26 cellular contexts compared by ENCODE assay signal in the genomic region with DNA sequence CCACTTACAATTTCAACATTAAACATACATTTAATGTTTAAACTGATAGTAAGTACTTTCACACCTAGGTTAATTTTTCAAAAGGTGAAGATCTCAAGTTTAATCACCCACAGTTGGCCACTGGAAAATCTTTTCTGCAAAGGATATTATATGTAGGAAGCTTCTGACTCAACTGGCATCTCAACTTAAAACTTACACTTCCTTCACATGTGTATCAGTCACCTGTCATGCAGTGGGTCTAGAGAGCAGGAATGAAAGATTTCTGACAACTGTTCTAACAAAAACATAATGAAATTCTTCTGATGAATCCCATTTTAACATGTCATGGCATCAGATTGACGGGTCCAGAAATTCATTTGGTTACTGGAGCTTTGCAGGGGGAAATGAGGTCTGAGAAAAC.
"Had no signal": no experiment of that assay in that cellular context is flagged by ENCODE, and none has a peak within 500 bp of the region (broad histone marks: within the 10 kb centered on the region; RNA-seq: fewer than 3 reads in every experiment).

No MANE protein-coding gene starts in this region.

- H3K9me3 Mint-ChIP-seq: activated naive CD4-positive, alpha-beta T cell treated with anti-CD3 and anti-CD28 coated beads for 36 hours; activated naive CD4-positive, alpha-beta T cell treated with anti-CD3 and anti-CD28 coated beads, Interleukin-2, amount 50 U/mL, for 24 hours; activated naive CD8-positive, alpha-beta T cell treated with anti-CD3 and anti-CD28 coated beads, Interleukin-2, amount 10 ng/mL, durations not matched to agents 7 days and 5 days; activated T-helper 1 cell treated with anti-CD3 and anti-CD28 coated beads, Interleukin-12 subunit alpha, Interleukin-12 subunit beta, Interleukin-2, Interleukin-4 antibody, amounts not matched to agents 30 ng/mL and 10 ng/mL and 1 ng/mL, durations not matched to agents 14 hours and 24 hours and 36 hours; activated T-helper 2 cell treated with anti-CD3 and anti-CD28 coated beads, Interferon-gamma antibody, Interleukin-2, Interleukin-4, amounts not matched to agents 10 μg/mL and 5 μg/mL and 100 μg/mL, durations not matched to agents 14 hours and 24 hours and 36 hours; central memory CD8-positive, alpha-beta T cell; dendritic cell treated with granulocyte-macrophage colony-stimulating factor and Interleukin-4, amounts not matched to agents 40 ng/mL and 50 ng/mL, for 4 days; endodermal cell had no signal

- DNase-seq: activated CD4-positive, alpha-beta T cell treated with anti-CD3 and anti-CD28 coated beads for 4 hours; activated CD4-positive, alpha-beta T cell treated with anti-CD3 and anti-CD28 coated beads, Interleukin-2, amount 50 U/mL, for 1 hour; activated CD4-positive, alpha-beta T cell treated with anti-CD3 and anti-CD28 coated beads, Interleukin-2, amount 50 U/mL, for 48 hours; activated CD4-positive, CD25-positive, alpha-beta regulatory T cell; activated CD4-positive, CD25-positive, alpha-beta regulatory T cell treated with anti-CD3 and anti-CD28 coated beads, Interleukin-2, amount 50 U/mL, for 72 hours; activated CD8-positive, alpha-beta memory T cell treated with anti-CD3 and anti-CD28 coated beads, Interleukin-2, amount 50 U/mL, for 48 hours; activated effector memory CD4-positive, alpha-beta T cell treated with anti-CD3 and anti-CD28 coated beads, Interleukin-2, amount 50 U/mL, for 16 hours; activated naive CD4-positive, alpha-beta T cell treated with anti-CD3 and anti-CD28 coated beads for 36 hours; activated naive CD8-positive, alpha-beta T cell treated with anti-CD3 and anti-CD28 coated beads, Interleukin-2, amount 10 ng/mL, durations not matched to agents 7 days and 5 days; activated T-cell treated with anti-CD3 and anti-CD28 coated beads, Interleukin-2, amount 50 U/mL, for 48 hours; amniotic stem cell; anterior cingulate cortex; brain microvascular endothelial cell; dorsolateral prefrontal cortex; effector memory CD4-positive, alpha-beta T cell; endodermal cell; foreskin fibroblast; head of caudate nucleus; T-helper 2 cell had no signal

- H3K27ac Mint-ChIP-seq: activated naive CD4-positive, alpha-beta T cell treated with anti-CD3 and anti-CD28 coated beads for 36 hours; activated naive CD4-positive, alpha-beta T cell treated with anti-CD3 and anti-CD28 coated beads, Interleukin-2, amount 50 U/mL, for 24 hours; activated naive CD8-positive, alpha-beta T cell treated with anti-CD3 and anti-CD28 coated beads, Interleukin-2, amount 10 ng/mL, durations not matched to agents 7 days and 5 days; activated T-helper 1 cell treated with anti-CD3 and anti-CD28 coated beads, Interleukin-12 subunit alpha, Interleukin-12 subunit beta, Interleukin-2, Interleukin-4 antibody, amounts not matched to agents 30 ng/mL and 10 ng/mL and 1 ng/mL, durations not matched to agents 14 hours and 24 hours and 36 hours; activated T-helper 2 cell treated with anti-CD3 and anti-CD28 coated beads, Interferon-gamma antibody, Interleukin-2, Interleukin-4, amounts not matched to agents 10 μg/mL and 5 μg/mL and 100 μg/mL, durations not matched to agents 14 hours and 24 hours and 36 hours; dendritic cell treated with granulocyte-macrophage colony-stimulating factor and Interleukin-4, amounts not matched to agents 40 ng/mL and 50 ng/mL, for 4 days; endodermal cell had no signal

- H3K4me3 Mint-ChIP-seq: activated naive CD4-positive, alpha-beta T cell treated with anti-CD3 and anti-CD28 coated beads for 36 hours; activated naive CD4-positive, alpha-beta T cell treated with anti-CD3 and anti-CD28 coated beads, Interleukin-2, amount 50 U/mL, for 24 hours; activated naive CD8-positive, alpha-beta T cell treated with anti-CD3 and anti-CD28 coated beads, Interleukin-2, amount 10 ng/mL, durations not matched to agents 7 days and 5 days; activated T-helper 1 cell treated with anti-CD3 and anti-CD28 coated beads, Interleukin-12 subunit alpha, Interleukin-12 subunit beta, Interleukin-2, Interleukin-4 antibody, amounts not matched to agents 30 ng/mL and 10 ng/mL and 1 ng/mL, durations not matched to agents 14 hours and 24 hours and 36 hours; central memory CD8-positive, alpha-beta T cell; dendritic cell treated with granulocyte-macrophage colony-stimulating factor and Interleukin-4, amounts not matched to agents 40 ng/mL and 50 ng/mL, for 4 days; endodermal cell had no signal

- H3K4me1 Mint-ChIP-seq: activated naive CD4-positive, alpha-beta T cell treated with anti-CD3 and anti-CD28 coated beads, Interleukin-2, amount 50 U/mL, for 24 hours; activated naive CD8-positive, alpha-beta T cell treated with anti-CD3 and anti-CD28 coated beads, Interleukin-2, amount 10 ng/mL, durations not matched to agents 7 days and 5 days; central memory CD8-positive, alpha-beta T cell had no signal

- H3K36me3 Mint-ChIP-seq: activated naive CD4-positive, alpha-beta T cell treated with anti-CD3 and anti-CD28 coated beads, Interleukin-2, amount 50 U/mL, for 24 hours; activated naive CD8-positive, alpha-beta T cell treated with anti-CD3 and anti-CD28 coated beads, Interleukin-2, amount 10 ng/mL, durations not matched to agents 7 days and 5 days had no signal

- H3K27ac ChIP-seq: brain microvascular endothelial cell, coronary artery, dorsolateral prefrontal cortex had no signal

- ATAC-seq: esophagus mucosa had no signal

- H3K4me3 ChIP-seq: coronary artery, dorsolateral prefrontal cortex had no signal

- H3K27me3 Mint-ChIP-seq: dendritic cell treated with granulocyte-macrophage colony-stimulating factor and Interleukin-4, amounts not matched to agents 40 ng/mL and 50 ng/mL, for 4 days had no signal

- H3K36me3 ChIP-seq: brain microvascular endothelial cell had no signal

- H3K27me3 ChIP-seq: brain microvascular endothelial cell, dorsolateral prefrontal cortex had no signal
